Comparison of ENCODE assay signal across 1 cellular context in the genomic region with DNA sequence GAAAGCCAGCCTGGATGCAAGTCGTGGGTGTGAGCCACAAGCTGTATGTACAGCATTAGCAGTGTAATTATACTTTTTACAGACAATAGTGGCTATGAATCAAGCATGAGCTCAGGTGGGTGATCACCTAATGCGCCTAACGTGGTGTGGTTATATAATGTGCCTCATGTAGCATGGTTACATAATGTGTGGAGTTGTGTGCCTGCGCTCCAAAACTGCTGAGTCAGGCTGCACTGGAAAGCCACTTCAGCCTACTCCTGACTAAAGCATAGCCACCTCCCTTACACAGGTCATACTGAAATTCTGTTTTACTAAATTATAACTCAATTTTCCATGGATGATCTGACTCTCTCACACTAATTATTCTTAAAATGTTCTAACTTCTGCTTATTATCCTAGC.
TF ChIP-seq lines count a peak whose summit lies in the region.

No MANE protein-coding gene starts in this region.

TF ChIP-seq in K562, 482 proteins besides CTCF, POLR2A, EP300 and RAD21 (continued from another document):
- TF ChIP-seq MGA (IDR thresholded peaks at IDR 0.05) (no peak), FIP1L1 (IDR thresholded peaks at IDR 0.05; ENCODE audit: low read depth, low read length, poor library complexity, severe bottlenecking) (no peak)
TF ChIP-seq in K562: peak in this region for 16.
